ENCODE assay signal across 36 cellular contexts in genomic region chr1:113587475-113587874, GRCh38.
"Had no signal": no experiment of that assay in that cellular context is flagged by ENCODE, and none has a peak within 500 bp of the region (broad histone marks: within the 10 kb centered on the region; RNA-seq: fewer than 3 reads in every experiment).

No MANE protein-coding gene starts in this region.

- H3K27me3 ChIP-seq: MG63 had no signal

- H3K4me3 ChIP-seq: MG63 had no signal

- DNase-seq: Karpas-422, Kasumi-1, MG63, MM.1S, MV-4-11, NCI-H1048, NCI-H1092, NCI-H1092 treated with DMSO at 0.1 percent for 48 hours, NCI-H1105, NCI-H1105 treated with DMSO at 0.1 percent for 48 hours, NCI-H1417, NCI-H1417 treated with DMSO at 0.1 percent for 48 hours, NCI-H1436, NCI-H1436 treated with DMSO at 0.1 percent for 48 hours, NCI-H146, NCI-H1694, NCI-H1694 treated with DMSO at 0.1 percent for 48 hours, NCI-H187, NCI-H187 treated with DMSO at 0.1 percent for 48 hours, NCI-H1930, NCI-H2029, NCI-H2029 treated with DMSO at 0.1 percent for 48 hours, NCI-H2081, NCI-H2081 treated with DMSO at 0.1 percent for 48 hours, NCI-H2107, NCI-H2171, NCI-H2171 treated with DMSO at 0.1 percent for 48 hours, NCI-H2227 treated with DMSO at 0.1 percent for 48 hours, NCI-H226, NCI-H345, NCI-H446, NCI-H446 treated with DMSO at 0.1 percent for 48 hours, NCI-H510A, NCI-H510A treated with DMSO at 0.1 percent for 48 hours, NCI-H524, NCI-H524 treated with DMSO at 0.1 percent for 48 hours had no signal

- H3K9me3 ChIP-seq: MG63 had no signal
